ENCODE assay signal across 1 cellular context in genomic region chr11:125925247-125925740, GRCh38.
A peak's percentile ranks its signal among the peaks of the same experiment; 100 is the strongest.
TF ChIP-seq lines count a peak whose summit lies in the region.

No MANE protein-coding gene starts in this region.

TF ChIP-seq in HepG2, 621 proteins besides CTCF, POLR2A, EP300 and RAD21 (continued from another document and continues in another):
- TF ChIP-seq NR2F6 (IDR thresholded peaks at IDR 0.05) (no peak), NR2F6 (CRISPR knock-in tag; IDR thresholded peaks at IDR 0.05) (peak; percentile 55; the same call in 1 of the 2 replicates), BCL6 (CRISPR knock-in tag; IDR thresholded peaks at IDR 0.05) (peak; percentile 54), ZNF276 (CRISPR knock-in tag; IDR thresholded peaks at IDR 0.05; ENCODE audit: low read depth) (no peak), ZNF44 (CRISPR knock-in tag; IDR thresholded peaks at IDR 0.05) (0 out of 2 replicates have a peak, but pooled peaks have one; percentile 81), ZNF576 (CRISPR knock-in tag; IDR thresholded peaks at IDR 0.05) (no peak), RFXANK (CRISPR knock-in tag; IDR thresholded peaks at IDR 0.05) (0 out of 2 replicates have a peak, but pooled peaks have one; percentile 71), ZKSCAN8 (CRISPR knock-in tag; IDR thresholded peaks at IDR 0.05; ENCODE audit: borderline replicate concordance) (peak; percentile 56; the same call in 1 of the 2 replicates), KDM5B (CRISPR knock-in tag; IDR thresholded peaks at IDR 0.05; ENCODE audit: borderline replicate concordance) (no peak), LCORL (IDR thresholded peaks at IDR 0.05) (no peak), LCORL (CRISPR knock-in tag; IDR thresholded peaks at IDR 0.05) (peak; percentile 82), MLLT10 (CRISPR knock-in tag; IDR thresholded peaks at IDR 0.05) (no peak), MYC (CRISPR knock-in tag; IDR thresholded peaks at IDR 0.05; ENCODE audit: borderline replicate concordance) (0 out of 2 replicates have a peak, but pooled peaks have one; percentile 20), KDM4B (CRISPR knock-in tag; IDR thresholded peaks at IDR 0.05) (no peak), ARID5B (CRISPR knock-in tag; IDR thresholded peaks at IDR 0.05) (peak; percentile 76), SAP130 (CRISPR knock-in tag; IDR thresholded peaks at IDR 0.05; ENCODE audit: low read depth) (peak; percentile 85), HDAC2 (CRISPR knock-in tag; IDR thresholded peaks at IDR 0.05) (peak; percentile 87), HOXA7 (CRISPR knock-in tag; IDR thresholded peaks at IDR 0.05) (no peak), MIER3 (CRISPR knock-in tag; IDR thresholded peaks at IDR 0.05; ENCODE audit: borderline replicate concordance) (peak; percentile 57; the same call in 1 of the 2 replicates), IRF1 (CRISPR knock-in tag; IDR thresholded peaks at IDR 0.05; ENCODE audit: low read depth) (no peak), ZMYM3 (CRISPR knock-in tag; IDR thresholded peaks at IDR 0.05) (peak; percentile 47; the same call in 1 of the 2 replicates), ZNF816 (CRISPR knock-in tag; IDR thresholded peaks at IDR 0.05; ENCODE audit: borderline replicate concordance) (no peak), ASH2L (IDR thresholded peaks at IDR 0.05; ENCODE audit: insufficient read length, low read depth, low read length) (no peak), MEIS1 (CRISPR knock-in tag; IDR thresholded peaks at IDR 0.05; ENCODE audit: borderline replicate concordance) (no peak), ONECUT2 (CRISPR knock-in tag; IDR thresholded peaks at IDR 0.05) (no peak), ZSCAN9 (CRISPR knock-in tag; IDR thresholded peaks at IDR 0.05; ENCODE audit: borderline replicate concordance) (peak; percentile 67; the same call in 1 of the 2 replicates), IRX3 (CRISPR knock-in tag; IDR thresholded peaks at IDR 0.05; ENCODE audit: borderline replicate concordance, low read depth) (no peak), MAFF (IDR thresholded peaks at IDR 0.05; ENCODE audit: low read depth, low read length) (0 out of 2 replicates have a peak, but pooled peaks have one; percentile 15), NAIF1 (CRISPR knock-in tag; IDR thresholded peaks at IDR 0.05; ENCODE audit: borderline replicate concordance) (no peak), RARA (CRISPR knock-in tag; IDR thresholded peaks at IDR 0.05) (peak; percentile 62), ZMYM2 (CRISPR knock-in tag; IDR thresholded peaks at IDR 0.05) (no peak), ZNF709 (CRISPR knock-in tag; IDR thresholded peaks at IDR 0.05) (peak; percentile 27; the same call in 1 of the 2 replicates), BORCS8-MEF2B (CRISPR knock-in tag; IDR thresholded peaks at IDR 0.05) (peak; percentile 17; the same call in 1 of the 2 replicates), ZNF292 (CRISPR knock-in tag; IDR thresholded peaks at IDR 0.05; ENCODE audit: borderline replicate concordance, low read depth) (peak; percentile 98; the same call in 1 of the 2 replicates), AHR (CRISPR knock-in tag; IDR thresholded peaks at IDR 0.05) (no peak), KAT8 (CRISPR knock-in tag; IDR thresholded peaks at IDR 0.05) (peak; percentile 71), HNF4A (CRISPR knock-in tag; IDR thresholded peaks at IDR 0.05) (peak; percentile 70), FOXP1 (IDR thresholded peaks at IDR 0.05) (no peak), FOXP1 (CRISPR knock-in tag; IDR thresholded peaks at IDR 0.05) (peak; percentile 77), KLF16 (CRISPR knock-in tag; IDR thresholded peaks at IDR 0.05) (peak in 1 of 2 experiments; percentile 76; a peak in 1 of 4 replicates), ZNF660 (CRISPR knock-in tag; IDR thresholded peaks at IDR 0.05; ENCODE audit: borderline replicate concordance, low read depth) (no peak), MIXL1 (CRISPR knock-in tag; IDR thresholded peaks at IDR 0.05) (peak; percentile 89), ZNF672 (CRISPR knock-in tag; IDR thresholded peaks at IDR 0.05) (no peak), FOXA3 (CRISPR knock-in tag; IDR thresholded peaks at IDR 0.05) (peak; percentile 74), ZNF414 (CRISPR knock-in tag; IDR thresholded peaks at IDR 0.05) (no peak), FIP1L1 (IDR thresholded peaks at IDR 0.05; ENCODE audit: borderline replicate concordance, insufficient read depth, low read depth, low read length) (no peak), MXD4 (CRISPR knock-in tag; IDR thresholded peaks at IDR 0.05) (0 out of 2 replicates have a peak, but pooled peaks have one; percentile 58), ELF3 (CRISPR knock-in tag; IDR thresholded peaks at IDR 0.05) (peak; percentile 72), ATF7 (IDR thresholded peaks at IDR 0.05) (no peak), ATF7 (CRISPR knock-in tag; IDR thresholded peaks at IDR 0.05) (no peak), HNRNPL (IDR thresholded peaks at IDR 0.05; ENCODE audit: low read depth, low read length) (no peak)
- TF ChIP-seq, protein P1, sequence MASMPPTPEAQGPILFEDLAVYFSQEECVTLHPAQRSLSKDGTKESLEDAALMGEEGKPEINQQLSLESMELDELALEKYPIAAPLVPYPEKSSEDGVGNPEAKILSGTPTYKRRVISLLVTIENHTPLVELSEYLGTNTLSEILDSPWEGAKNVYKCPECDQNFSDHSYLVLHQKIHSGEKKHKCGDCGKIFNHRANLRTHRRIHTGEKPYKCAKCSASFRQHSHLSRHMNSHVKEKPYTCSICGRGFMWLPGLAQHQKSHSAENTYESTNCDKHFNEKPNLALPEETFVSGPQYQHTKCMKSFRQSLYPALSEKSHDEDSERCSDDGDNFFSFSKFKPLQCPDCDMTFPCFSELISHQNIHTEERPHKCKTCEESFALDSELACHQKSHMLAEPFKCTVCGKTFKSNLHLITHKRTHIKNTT (CRISPR knock-in tag; IDR thresholded peaks at IDR 0.05) = no peak
- TF ChIP-seq, protein P2, sequence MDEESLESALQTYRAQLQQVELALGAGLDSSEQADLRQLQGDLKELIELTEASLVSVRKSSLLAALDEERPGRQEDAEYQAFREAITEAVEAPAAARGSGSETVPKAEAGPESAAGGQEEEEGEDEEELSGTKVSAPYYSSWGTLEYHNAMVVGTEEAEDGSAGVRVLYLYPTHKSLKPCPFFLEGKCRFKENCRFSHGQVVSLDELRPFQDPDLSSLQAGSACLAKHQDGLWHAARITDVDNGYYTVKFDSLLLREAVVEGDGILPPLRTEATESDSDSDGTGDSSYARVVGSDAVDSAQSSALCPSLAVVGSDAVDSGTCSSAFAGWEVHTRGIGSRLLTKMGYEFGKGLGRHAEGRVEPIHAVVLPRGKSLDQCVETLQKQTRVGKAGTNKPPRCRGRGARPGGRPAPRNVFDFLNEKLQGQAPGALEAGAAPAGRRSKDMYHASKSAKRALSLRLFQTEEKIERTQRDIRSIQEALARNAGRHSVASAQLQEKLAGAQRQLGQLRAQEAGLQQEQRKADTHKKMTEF (CRISPR knock-in tag; IDR thresholded peaks at IDR 0.05) = peak; percentile 72
- TF ChIP-seq, protein P3, sequence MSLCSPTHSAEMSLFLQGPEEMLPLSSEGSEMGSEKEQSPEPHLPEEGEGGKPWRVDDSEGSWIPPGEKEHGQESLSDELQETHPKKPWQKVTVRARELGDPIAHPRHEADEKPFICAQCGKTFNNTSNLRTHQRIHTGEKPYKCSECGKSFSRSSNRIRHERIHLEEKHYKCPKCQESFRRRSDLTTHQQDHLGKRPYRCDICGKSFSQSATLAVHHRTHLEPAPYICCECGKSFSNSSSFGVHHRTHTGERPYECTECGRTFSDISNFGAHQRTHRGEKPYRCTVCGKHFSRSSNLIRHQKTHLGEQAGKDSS (CRISPR knock-in tag; IDR thresholded peaks at IDR 0.05; ENCODE audit: borderline replicate concordance, low read depth) = peak; percentile 50; the same call in 1 of the 2 replicates
- TF ChIP-seq, protein P4, sequence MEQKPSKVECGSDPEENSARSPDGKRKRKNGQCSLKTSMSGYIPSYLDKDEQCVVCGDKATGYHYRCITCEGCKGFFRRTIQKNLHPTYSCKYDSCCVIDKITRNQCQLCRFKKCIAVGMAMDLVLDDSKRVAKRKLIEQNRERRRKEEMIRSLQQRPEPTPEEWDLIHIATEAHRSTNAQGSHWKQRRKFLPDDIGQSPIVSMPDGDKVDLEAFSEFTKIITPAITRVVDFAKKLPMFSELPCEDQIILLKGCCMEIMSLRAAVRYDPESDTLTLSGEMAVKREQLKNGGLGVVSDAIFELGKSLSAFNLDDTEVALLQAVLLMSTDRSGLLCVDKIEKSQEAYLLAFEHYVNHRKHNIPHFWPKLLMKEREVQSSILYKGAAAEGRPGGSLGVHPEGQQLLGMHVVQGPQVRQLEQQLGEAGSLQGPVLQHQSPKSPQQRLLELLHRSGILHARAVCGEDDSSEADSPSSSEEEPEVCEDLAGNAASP (CRISPR knock-in tag; IDR thresholded peaks at IDR 0.05; ENCODE audit: borderline replicate concordance) = peak; percentile 65; the same call in 1 of the 2 replicates
- TF ChIP-seq, protein P5, sequence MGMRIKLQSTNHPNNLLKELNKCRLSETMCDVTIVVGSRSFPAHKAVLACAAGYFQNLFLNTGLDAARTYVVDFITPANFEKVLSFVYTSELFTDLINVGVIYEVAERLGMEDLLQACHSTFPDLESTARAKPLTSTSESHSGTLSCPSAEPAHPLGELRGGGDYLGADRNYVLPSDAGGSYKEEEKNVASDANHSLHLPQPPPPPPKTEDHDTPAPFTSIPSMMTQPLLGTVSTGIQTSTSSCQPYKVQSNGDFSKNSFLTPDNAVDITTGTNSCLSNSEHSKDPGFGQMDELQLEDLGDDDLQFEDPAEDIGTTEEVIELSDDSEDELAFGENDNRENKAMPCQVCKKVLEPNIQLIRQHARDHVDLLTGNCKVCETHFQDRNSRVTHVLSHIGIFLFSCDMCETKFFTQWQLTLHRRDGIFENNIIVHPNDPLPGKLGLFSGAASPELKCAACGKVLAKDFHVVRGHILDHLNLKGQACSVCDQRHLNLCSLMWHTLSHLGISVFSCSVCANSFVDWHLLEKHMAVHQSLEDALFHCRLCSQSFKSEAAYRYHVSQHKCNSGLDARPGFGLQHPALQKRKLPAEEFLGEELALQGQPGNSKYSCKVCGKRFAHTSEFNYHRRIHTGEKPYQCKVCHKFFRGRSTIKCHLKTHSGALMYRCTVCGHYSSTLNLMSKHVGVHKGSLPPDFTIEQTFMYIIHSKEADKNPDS (CRISPR knock-in tag; IDR thresholded peaks at IDR 0.05) = no peak
